16 cellular contexts compared by ENCODE assay signal in genomic region chr1:234750922-234751595, GRCh38.
DNase-seq lines count a peak whose midpoint lies in the region; ATAC-seq and TF ChIP-seq lines count a peak whose summit lies in the region.
"Had no signal": no experiment of that assay in that cellular context is flagged by ENCODE, and none has a peak within 500 bp of the region (broad histone marks: within the 10 kb centered on the region; RNA-seq: fewer than 3 reads in every experiment).

No MANE protein-coding gene starts in this region.

- H3K9me3 ChIP-seq in endodermal cell (ENCODE audit: control insufficient read depth, low read length) (no peaks in the 10 kb centered on the region), mucosa of descending colon (no peaks in the 10 kb centered on the region), esophagus muscularis mucosa (no peaks in the 10 kb centered on the region)
- H3K9me3 ChIP-seq: ovary, SJSA1 had no signal

- peak; percentile 85 for ATAC-seq in mucosa of descending colon
- ATAC-seq: activated CD4-positive, CD25-positive, alpha-beta regulatory T cell treated with anti-CD3 and anti-CD28 coated beads, Interleukin-2, amount 50 U/mL, for 24 hours; stimulated activated naive CD8-positive, alpha-beta T cell treated with anti-CD3 and anti-CD28 coated beads, Interleukin-15, amount 100 ng/mL, for 72 hours had no signal

- TF ChIP-seq EP300 in esophagus muscularis mucosa (IDR thresholded peaks at IDR 0.05): no peak

- no peak overlapping the region for H3K4me3 Mint-ChIP-seq in endodermal cell
- H3K4me3 Mint-ChIP-seq: stimulated activated naive CD8-positive, alpha-beta T cell treated with anti-CD3 and anti-CD28 coated beads, Interleukin-15, amount 100 ng/mL, for 72 hours had no signal

- no peak for TF ChIP-seq CTCF in C4-2B (conservative IDR thresholded peaks at IDR 0.05)
- TF ChIP-seq CTCF in endodermal cell (conservative IDR thresholded peaks at IDR 0.05): peak; percentile 7
- no peak for TF ChIP-seq CTCF in mucosa of descending colon (IDR thresholded peaks at IDR 0.05)
- no peak for TF ChIP-seq CTCF in esophagus muscularis mucosa (IDR thresholded peaks at IDR 0.05)

- H3K27ac ChIP-seq in C4-2B: peak overlapping the region; percentile 2; the same call in 1 of the 2 replicates
- H3K27ac ChIP-seq in endodermal cell (ENCODE audit: low read depth, low read length): no peak overlapping the region
- H3K27ac ChIP-seq in esophagus muscularis mucosa (replicated peaks in 1 of 4): peak overlapping the region in 2 of 4 donors; percentile 19 to 41
- H3K27ac ChIP-seq: SJSA1 had no signal

- no peaks in the 10 kb centered on the region for H3K36me3 Mint-ChIP-seq in endodermal cell (ENCODE audit: low read depth)

- intact Hi-C loops in mucosa of descending colon (cut with DNase I, micrococcal nuclease) (no loop called here), esophagus muscularis mucosa (cut with DNase I) (no loop called here)

- H3K9ac ChIP-seq in endodermal cell (ENCODE audit: extremely low read depth, low read length, poor library complexity, severe bottlenecking): no peak overlapping the region

- H3K4me1 ChIP-seq in endodermal cell (ENCODE audit: control insufficient read depth, insufficient read depth, low read length) (peaks cover 29% of the 10 kb centered on the region), mucosa of descending colon (ENCODE audit: low read depth) (peaks cover 7% of the 10 kb centered on the region), esophagus muscularis mucosa (peaks cover 12 to 25% (median 20%) of the 10 kb centered on the region in 4 donors)

- peak; percentile 73 for DNase-seq in NCI-H2107 treated with DMSO at 0.1 percent for 48 hours (lab: John Stamatoyannopoulos, UW; ENCODE audit: unreplicated experiment)
- DNase-seq in endodermal cell: no peak
- DNase-seq in mucosa of descending colon: no peak
- no peak for DNase-seq in GF-D8 (lab: John Stamatoyannopoulos, UW)
- no peak for DNase-seq in ecto neural progenitor cell (ENCODE audit: low spot score)
- no peak for DNase-seq in esophagus muscularis mucosa (ENCODE audit: extremely low spot score)
- no peak for DNase-seq in NCI-H1694 (lab: John Stamatoyannopoulos, UW)
- DNase-seq: activated T-cell treated with anti-CD3 and anti-CD28 coated beads, Interleukin-2, amount 50 U/mL, for 48 hours; kidney; NCI-H1694 treated with DMSO at 0.1 percent for 48 hours; stimulated activated CD4-positive, alpha-beta T cell treated with anti-CD3 and anti-CD28 coated beads, Interleukin-4, amount 100 ng/mL, for 24 hours; stimulated activated naive CD8-positive, alpha-beta T cell treated with anti-CD3 and anti-CD28 coated beads, Interleukin-15, amount 100 ng/mL, for 72 hours had no signal

- peaks cover 31% of the 10 kb centered on the region for H3K4me1 Mint-ChIP-seq in endodermal cell

- H3K27ac Mint-ChIP-seq in endodermal cell: peak overlapping the region; percentile 71

- no peaks in the 10 kb centered on the region for H3K27me3 ChIP-seq in endodermal cell (ENCODE audit: control insufficient read depth, insufficient read depth, low read length, poor library complexity, severe bottlenecking)
- H3K27me3 ChIP-seq in esophagus muscularis mucosa: no peaks in the 10 kb centered on the region
- H3K27me3 ChIP-seq: ovary, SJSA1 had no signal

- TF ChIP-seq POLR2A in esophagus muscularis mucosa (IDR thresholded peaks at IDR 0.05; ENCODE audit: low read depth): no peak

- H3K9me3 Mint-ChIP-seq in endodermal cell: no peaks in the 10 kb centered on the region
- H3K9me3 Mint-ChIP-seq: stimulated activated naive CD8-positive, alpha-beta T cell treated with anti-CD3 and anti-CD28 coated beads, Interleukin-15, amount 100 ng/mL, for 72 hours had no signal

- 55 to 70% methylated on average over 3 of the region's 4 CpGs for whole genome bisulfite sequencing in endodermal cell (ENCODE audit: insufficient coverage in 1 of 2, insufficient read length in 1 of 2), 2 experiments
- WGBS in esophagus muscularis mucosa: 52% methylated on average over 4 of the region's 4 CpGs

- H3K4me3 ChIP-seq in endodermal cell (ENCODE audit: low read length) (no peak overlapping the region), mucosa of descending colon (no peak overlapping the region), esophagus muscularis mucosa (no peak overlapping the region)
- H3K4me3 ChIP-seq: ovary, SJSA1 had no signal

- peaks cover 11% of the 10 kb centered on the region for H3K27me3 Mint-ChIP-seq in endodermal cell (ENCODE audit: insufficient read depth)
- H3K27me3 Mint-ChIP-seq: stimulated activated naive CD8-positive, alpha-beta T cell treated with anti-CD3 and anti-CD28 coated beads, Interleukin-15, amount 100 ng/mL, for 72 hours had no signal

- H3K36me3 ChIP-seq in endodermal cell (ENCODE audit: control insufficient read depth, insufficient read depth, low read length) (no peaks in the 10 kb centered on the region), mucosa of descending colon (ENCODE audit: low read depth) (no peaks in the 10 kb centered on the region), esophagus muscularis mucosa (no peaks in the 10 kb centered on the region)
- H3K36me3 ChIP-seq: ovary, SJSA1 had no signal
